In the genomic region with DNA sequence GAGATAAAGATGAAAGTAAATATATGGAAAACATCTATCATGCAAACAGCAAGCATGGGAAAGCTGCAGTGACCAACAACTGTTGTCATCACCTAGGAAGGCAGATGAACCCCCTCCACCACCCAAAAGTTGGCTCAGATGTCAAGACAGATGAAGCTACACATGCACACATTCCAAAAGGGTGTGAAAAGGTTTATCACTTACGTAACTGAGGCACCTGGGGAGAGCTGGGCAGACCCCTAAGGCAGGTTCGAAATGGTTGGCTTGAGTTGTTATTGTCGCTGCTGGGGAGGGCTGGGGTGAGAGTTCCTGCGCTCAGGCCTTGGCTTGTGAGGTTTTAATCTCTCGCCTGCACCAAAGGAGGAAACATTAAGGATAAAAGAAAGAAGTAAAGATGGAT, we compare ENCODE assay signal across 1 cellular context.
TF ChIP-seq lines count a peak whose summit lies in the region.

No MANE protein-coding gene starts in this region.

TF ChIP-seq in GM23338, 12 proteins besides CTCF, POLR2A, EP300 and RAD21:
- TF ChIP-seq, protein P1, sequence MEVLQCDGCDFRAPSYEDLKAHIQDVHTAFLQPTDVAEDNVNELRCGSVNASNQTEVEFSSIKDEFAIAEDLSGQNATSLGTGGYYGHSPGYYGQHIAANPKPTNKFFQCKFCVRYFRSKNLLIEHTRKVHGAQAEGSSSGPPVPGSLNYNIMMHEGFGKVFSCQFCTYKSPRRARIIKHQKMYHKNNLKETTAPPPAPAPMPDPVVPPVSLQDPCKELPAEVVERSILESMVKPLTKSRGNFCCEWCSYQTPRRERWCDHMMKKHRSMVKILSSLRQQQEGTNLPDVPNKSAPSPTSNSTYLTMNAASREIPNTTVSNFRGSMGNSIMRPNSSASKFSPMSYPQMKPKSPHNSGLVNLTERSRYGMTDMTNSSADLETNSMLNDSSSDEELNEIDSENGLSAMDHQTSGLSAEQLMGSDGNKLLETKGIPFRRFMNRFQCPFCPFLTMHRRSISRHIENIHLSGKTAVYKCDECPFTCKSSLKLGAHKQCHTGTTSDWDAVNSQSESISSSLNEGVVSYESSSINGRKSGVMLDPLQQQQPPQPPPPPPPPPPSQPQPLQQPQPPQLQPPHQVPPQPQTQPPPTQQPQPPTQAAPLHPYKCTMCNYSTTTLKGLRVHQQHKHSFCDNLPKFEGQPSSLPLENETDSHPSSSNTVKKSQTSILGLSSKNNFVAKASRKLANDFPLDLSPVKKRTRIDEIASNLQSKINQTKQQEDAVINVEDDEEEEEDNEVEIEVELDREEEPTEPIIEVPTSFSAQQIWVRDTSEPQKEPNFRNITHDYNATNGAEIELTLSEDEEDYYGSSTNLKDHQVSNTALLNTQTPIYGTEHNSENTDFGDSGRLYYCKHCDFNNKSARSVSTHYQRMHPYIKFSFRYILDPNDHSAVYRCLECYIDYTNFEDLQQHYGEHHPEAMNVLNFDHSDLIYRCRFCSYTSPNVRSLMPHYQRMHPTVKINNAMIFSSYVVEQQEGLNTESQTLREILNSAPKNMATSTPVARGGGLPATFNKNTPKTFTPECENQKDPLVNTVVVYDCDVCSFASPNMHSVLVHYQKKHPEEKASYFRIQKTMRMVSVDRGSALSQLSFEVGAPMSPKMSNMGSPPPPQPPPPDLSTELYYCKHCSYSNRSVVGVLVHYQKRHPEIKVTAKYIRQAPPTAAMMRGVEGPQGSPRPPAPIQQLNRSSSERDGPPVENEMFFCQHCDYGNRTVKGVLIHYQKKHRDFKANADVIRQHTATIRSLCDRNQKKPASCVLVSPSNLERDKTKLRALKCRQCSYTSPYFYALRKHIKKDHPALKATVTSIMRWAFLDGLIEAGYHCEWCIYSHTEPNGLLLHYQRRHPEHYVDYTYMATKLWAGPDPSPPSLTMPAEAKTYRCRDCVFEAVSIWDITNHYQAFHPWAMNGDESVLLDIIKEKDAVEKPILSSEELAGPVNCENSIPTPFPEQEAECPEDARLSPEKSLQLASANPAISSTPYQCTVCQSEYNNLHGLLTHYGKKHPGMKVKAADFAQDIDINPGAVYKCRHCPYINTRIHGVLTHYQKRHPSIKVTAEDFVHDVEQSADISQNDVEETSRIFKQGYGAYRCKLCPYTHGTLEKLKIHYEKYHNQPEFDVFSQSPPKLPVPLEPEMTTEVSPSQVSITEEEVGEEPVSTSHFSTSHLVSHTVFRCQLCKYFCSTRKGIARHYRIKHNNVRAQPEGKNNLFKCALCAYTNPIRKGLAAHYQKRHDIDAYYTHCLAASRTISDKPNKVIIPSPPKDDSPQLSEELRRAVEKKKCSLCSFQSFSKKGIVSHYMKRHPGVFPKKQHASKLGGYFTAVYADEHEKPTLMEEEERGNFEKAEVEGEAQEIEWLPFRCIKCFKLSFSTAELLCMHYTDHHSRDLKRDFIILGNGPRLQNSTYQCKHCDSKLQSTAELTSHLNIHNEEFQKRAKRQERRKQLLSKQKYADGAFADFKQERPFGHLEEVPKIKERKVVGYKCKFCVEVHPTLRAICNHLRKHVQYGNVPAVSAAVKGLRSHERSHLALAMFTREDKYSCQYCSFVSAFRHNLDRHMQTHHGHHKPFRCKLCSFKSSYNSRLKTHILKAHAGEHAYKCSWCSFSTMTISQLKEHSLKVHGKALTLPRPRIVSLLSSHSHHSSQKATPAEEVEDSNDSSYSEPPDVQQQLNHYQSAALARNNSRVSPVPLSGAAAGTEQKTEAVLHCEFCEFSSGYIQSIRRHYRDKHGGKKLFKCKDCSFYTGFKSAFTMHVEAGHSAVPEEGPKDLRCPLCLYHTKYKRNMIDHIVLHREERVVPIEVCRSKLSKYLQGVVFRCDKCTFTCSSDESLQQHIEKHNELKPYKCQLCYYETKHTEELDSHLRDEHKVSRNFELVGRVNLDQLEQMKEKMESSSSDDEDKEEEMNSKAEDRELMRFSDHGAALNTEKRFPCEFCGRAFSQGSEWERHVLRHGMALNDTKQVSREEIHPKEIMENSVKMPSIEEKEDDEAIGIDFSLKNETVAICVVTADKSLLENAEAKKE (CRISPR knock-in tag; IDR thresholded peaks at IDR 0.05) = no peak
- TF ChIP-seq JUNB (IDR thresholded peaks at IDR 0.05; ENCODE audit: unreplicated experiment) (no peak), NANOG (IDR thresholded peaks at IDR 0.05; ENCODE audit: borderline replicate concordance) (no peak), ZNF114 (CRISPR knock-in tag; IDR thresholded peaks at IDR 0.05) (no peak)
